ENCODE assay signal across 8 cellular contexts in the genomic region with DNA sequence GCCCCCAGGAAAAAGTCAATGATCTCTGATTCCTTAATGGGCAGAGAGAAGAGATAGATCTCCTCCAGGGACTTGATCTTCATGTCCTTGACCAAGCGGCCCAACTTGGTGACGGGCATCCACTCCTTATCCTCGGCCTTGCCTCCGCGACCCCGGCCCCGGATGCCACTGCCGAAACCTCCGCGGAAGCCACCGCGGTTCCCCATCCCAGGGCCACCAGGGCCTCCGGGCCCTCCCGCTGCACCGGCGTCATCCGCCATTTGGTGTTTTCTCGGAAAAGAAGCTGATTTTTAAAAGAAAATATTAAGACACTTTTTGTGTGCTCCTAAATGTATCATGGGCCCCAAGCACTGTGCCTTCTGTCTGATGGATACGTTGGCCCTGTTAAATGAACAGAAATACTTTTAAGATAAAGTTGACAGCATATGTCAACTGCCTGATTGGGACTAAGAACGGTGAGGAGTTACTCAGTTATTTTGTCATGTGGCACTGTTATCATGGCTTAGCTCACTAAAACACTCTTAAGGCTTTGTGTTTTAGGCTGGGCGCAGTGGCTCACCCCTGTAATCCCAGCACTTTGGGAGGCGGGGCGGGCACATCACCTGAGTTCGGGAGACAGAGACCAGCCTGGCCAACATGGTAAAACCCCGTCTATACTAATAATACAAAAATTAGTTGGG. TPM values are rescaled to one million over a fixed set of nuclear protein-coding genes. Genes with fewer than 3 reads are reported as not detected.
A peak's percentile ranks its signal among the peaks of the same experiment; 100 is the strongest.
DNase-seq lines count a peak whose midpoint lies in the region; ATAC-seq, FAIRE-seq and TF ChIP-seq lines count a peak whose summit lies in the region.
"Not testable (repeated sequence)": the region's sequence is repeated elsewhere in the genome, so short reads cannot be mapped to it uniquely, and the experiment has no call there.
"Had no signal": no experiment of that assay in that cellular context is flagged by ENCODE, and none has a peak within 500 bp of the region (broad histone marks: within the 10 kb centered on the region; RNA-seq: fewer than 3 reads in every experiment).

No MANE protein-coding gene starts in this region.

- FAIRE-seq in K562 (lab: Jason Lieb, UNC), result not testable (repeated sequence)

- not testable (repeated sequence) for H3K4me3 Mint-ChIP-seq in glutamatergic neuron (ENCODE audit: unreplicated experiment)

- not testable (repeated sequence) for H3K14ac ChIP-seq in trophoblast cell (ENCODE audit: low read length)

- not testable (repeated sequence) for H4K12ac ChIP-seq in trophoblast cell (ENCODE audit: low read depth, low read length)

- POLR2A ChIA-PET in K562 (lab: Yijun Ruan, JAX), result not testable (repeated sequence)

- not testable (repeated sequence) for H3K9me3 ChIP-seq in K562 (replicated peaks; ENCODE audit: control insufficient read depth, insufficient read depth, low read depth, low read length); heart right ventricle; trophoblast cell (ENCODE audit: insufficient read depth, low read depth, low read length)

- 85% methylated on average over 16 of the region's 25 CpGs for WGBS in K562 (ENCODE audit: insufficient coverage, low coverage, missing lambda C conversion rate)
- 71 to 83% methylated on average over 25 of the region's 25 CpGs for WGBS in heart right ventricle, 2 donors
- no CpG with 5 or more reads among the region's 25 CpGs for WGBS in trophoblast cell (ENCODE audit: extremely low coverage, insufficient coverage, insufficient read length)

- TF ChIP-seq RAD21 in K562 (CRISPR knock-in tag; conservative IDR thresholded peaks at IDR 0.05 in 1 of 2, IDR thresholded peaks at IDR 0.05 in 1 of 2), result not testable (repeated sequence)

- not testable (repeated sequence) for H2BK12ac ChIP-seq in trophoblast cell (ENCODE audit: low read length)

- H2BK5ac ChIP-seq in trophoblast cell (ENCODE audit: low read depth, low read length, poor library complexity), result not testable (repeated sequence)

- H4K8ac ChIP-seq in trophoblast cell (ENCODE audit: low read depth, low read length), result not testable (repeated sequence)

- not testable (repeated sequence) for H3K27me3 ChIP-seq in K562 (ENCODE audit: control insufficient read depth in 2 of 2, insufficient read depth in 2 of 2, low read length in 2 of 2); heart right ventricle; trophoblast cell (ENCODE audit: insufficient read depth, low read length)

- not testable (repeated sequence) for DNase-seq in K562 (ENCODE audit: extremely low read depth in 1 of 4, low spot score in 3 of 4); glutamatergic neuron; Right ventricle myocardium superior; heart right ventricle; trophoblast cell
- peak; percentile 34 for DNase-seq in left ventricle myocardium superior

- ATAC-seq in K562, result not testable (repeated sequence)
- ATAC-seq in Right ventricle myocardium superior (ENCODE audit: poor library complexity), result peak; percentile 60
- peak in 6 of 8 donors; percentile 49 to 74 (median 60) for ATAC-seq in heart right ventricle
- ATAC-seq in left ventricle myocardium superior, result peak; percentile 75

- not testable (repeated sequence) for H3K27me3 Mint-ChIP-seq in glutamatergic neuron (ENCODE audit: unreplicated experiment)

- peaks cover 44% of the 10 kb centered on the region for H3K79me2 ChIP-seq in K562 (ENCODE audit: control insufficient read depth, insufficient read depth, low read length)
- H3K79me2 ChIP-seq in trophoblast cell (ENCODE audit: control insufficient read depth, insufficient read depth, low read length, poor library complexity), result not testable (repeated sequence)

- TF ChIP-seq POLR2A in K562 (conservative IDR thresholded peaks at IDR 0.05), result not testable (repeated sequence)

- H3K18ac ChIP-seq in trophoblast cell (ENCODE audit: low read length), result not testable (repeated sequence)

- H3K9me3 Mint-ChIP-seq in glutamatergic neuron (ENCODE audit: unreplicated experiment), result not testable (repeated sequence)

- CTCF ChIA-PET in K562 (lab: Yijun Ruan, JAX; ENCODE audit: low intra/inter-chr PET ratio), result not testable (repeated sequence)

- not testable (repeated sequence) for H3K9me1 ChIP-seq in K562 (ENCODE audit: control insufficient read depth, insufficient read depth, low read length)

- H2AFZ ChIP-seq in K562 (ENCODE audit: low read depth, low read length); trophoblast cell (ENCODE audit: insufficient read depth, low read length, poor library complexity): not testable (repeated sequence)

- peak overlapping the region; percentile 31 for H3K27ac Mint-ChIP-seq in glutamatergic neuron (ENCODE audit: unreplicated experiment)

- not testable (repeated sequence) for H3K4me3 ChIP-seq in K562; trophoblast cell (ENCODE audit: low read depth, low read length)
- H3K4me3 ChIP-seq in heart right ventricle, result peak overlapping the region in 7 of 10 donors; percentile 25 to 48 (median 45)

- peaks cover 46% of the 10 kb centered on the region for H3K4me1 Mint-ChIP-seq in glutamatergic neuron (ENCODE audit: low read depth, unreplicated experiment)

- not testable (repeated sequence) for H3K9ac ChIP-seq in K562 (ENCODE audit: insufficient read depth in 1 of 2, low read depth in 2 of 2, low read length in 2 of 2); trophoblast cell (ENCODE audit: low read length)

- peak overlapping the region; percentile 71 for H2BK120ac ChIP-seq in trophoblast cell (ENCODE audit: insufficient read depth, low read length, poor library complexity)

- H4K91ac ChIP-seq in trophoblast cell (ENCODE audit: low read depth, low read length), result not testable (repeated sequence)

- in situ Hi-C loops in K562 (cut with MboI), result not testable (repeated sequence)

- not testable (repeated sequence) for H3K27ac ChIP-seq in K562 (ENCODE audit: extremely low read depth, low read depth, low read length); trophoblast cell (ENCODE audit: low read depth, low read length)
- H3K27ac ChIP-seq in heart right ventricle, result peak overlapping the region in 7 of 10 donors; percentile 27 to 79 (median 66)

- intact Hi-C loops in K562 (cut with micrococcal nuclease); Right ventricle myocardium superior (cut with DNase I); left ventricle myocardium superior (cut with micrococcal nuclease): not testable (repeated sequence)
- intact Hi-C loops in heart right ventricle (cut with DNase I), result loop anchor here in 3 of 10 donors (5.0 to 10.0 kb wide), 3 partner anchors 37 to 55 kb away; no protein-coding TSS in a partner anchor

- H3K79me1 ChIP-seq in trophoblast cell (ENCODE audit: low read length), result not testable (repeated sequence)

- not testable (repeated sequence) for H2AK5ac ChIP-seq in trophoblast cell (ENCODE audit: low read length)

- not testable (repeated sequence) for H3K23ac ChIP-seq in trophoblast cell (ENCODE audit: low read length)

- not testable (repeated sequence) for H3K4me2 ChIP-seq in K562 (ENCODE audit: insufficient read depth, low read length); trophoblast cell (ENCODE audit: low read length)

- H3K4ac ChIP-seq in trophoblast cell (ENCODE audit: low read depth, low read length), result peak overlapping the region; percentile 94

- H3K36me3 ChIP-seq in K562 (ENCODE audit: control insufficient read depth, insufficient read depth, low read length); heart right ventricle; trophoblast cell (ENCODE audit: control insufficient read depth in 1 of 2, insufficient read depth in 2 of 2, low read length in 2 of 2): not testable (repeated sequence)

- not testable (repeated sequence) for H4K20me1 ChIP-seq in K562 (replicated peaks; ENCODE audit: control insufficient read depth, insufficient read depth, low read length)

- not testable (repeated sequence) for TF ChIP-seq EP300 in K562 (IDR thresholded peaks at IDR 0.05; ENCODE audit: low read length)

- not testable (repeated sequence) for BruUV-seq in K562 (replicated peaks; lab: Mats Ljungman, UMichigan)

- not testable (repeated sequence) for TF ChIP-seq CTCF in K562 (IDR thresholded peaks at IDR 0.05 in 2 of 3, conservative IDR thresholded peaks at IDR 0.05 in 1 of 3; ENCODE audit: insufficient read depth in 2 of 3, low read depth in 1 of 3, low read length in 3 of 3); glutamatergic neuron (IDR thresholded peaks at IDR 0.05; ENCODE audit: partially characterized antibody, unreplicated experiment); heart right ventricle (IDR thresholded peaks at IDR 0.05)

- H3K4me1 ChIP-seq in K562 (replicated peaks in 1 of 2; ENCODE audit: control insufficient read depth in 2 of 2, insufficient read depth in 2 of 2, low read length in 2 of 2) (peaks cover 22 to 28% of the 10 kb centered on the region in 2 experiments), heart right ventricle (peaks cover 10 to 64% (median 42%) of the 10 kb centered on the region in 9 donors), trophoblast cell (ENCODE audit: control insufficient read depth in 1 of 2, insufficient read depth in 2 of 2, low read length in 2 of 2) (peaks cover 12 to 15% of the 10 kb centered on the region in 2 experiments)

- not testable (repeated sequence) for H3K36me3 Mint-ChIP-seq in glutamatergic neuron (ENCODE audit: unreplicated experiment)

RNA-seq across cellular contexts. Expression of a gene that starts 13.3 kb away (rescaled TPM):
- 25.0 and 56.0 TPM in 2 replicates for total RNA-seq in K562 (2011; cell fraction: chromatin; rRNA removed; ENCODE audit: low replicate concordance)
- 10.0 and 11.8 TPM in 2 replicates for total RNA-seq in K562 (2011; cell fraction: nucleolus; rRNA removed)
- 25.5 and 30.8 TPM in 2 replicates for total RNA-seq in K562 (2011; cell fraction: nucleoplasm; rRNA removed)
- 5.3 and 8.9 TPM in 2 replicates for total RNA-seq in K562 (2014; rRNA removed)
- total RNA-seq in K562 (2014; rRNA removed; fragmentation: Illumina TruSeq; extraction: Trizol), result 9.7 and 12.0 TPM in 2 replicates
- total RNA-seq in K562 (2015; rRNA removed; fragmentation: Illumina TruSeq; extraction: Trizol), result 8.0 and 8.7 TPM in 2 replicates
- total RNA-seq in K562 (2021), result 10.3 and 10.9 TPM in 2 replicates
- polyA plus RNA-seq in K562 (2011; rRNA removed), result 7.5 and 8.8 TPM in 2 replicates
- 3.1 and 3.5 TPM in 2 replicates for polyA plus RNA-seq in K562 (2011; cell fraction: cytosol; rRNA removed)
- polyA plus RNA-seq in K562 (2011; cell fraction: nucleus; rRNA removed), result 14.7 and 16.9 TPM in 2 replicates
- 2.7 and 5.0 TPM in 2 replicates for polyA plus RNA-seq in K562 (2012)
- 12.4 and 14.6 TPM in 2 replicates for polyA plus RNA-seq in K562 (2014; fragmentation: Illumina TruSeq; extraction: Trizol)
- 1 to 10 TPM; 1.3 to 2.2 TPM for polyA plus RNA-seq in K562 (2014; fragmentation: Nextera tagmentation; extraction: Ambion mirVana)
- 2.9 and 7.1 TPM in 2 replicates for polyA plus RNA-seq in K562 (2014; rRNA removed)
- 17.5 and 25.5 TPM in 2 replicates for polyA minus RNA-seq in K562 (2011; rRNA and poly(A)+ RNA removed)
- polyA minus RNA-seq in K562 (2011; cell fraction: cytosol; rRNA and poly(A)+ RNA removed), result 7.1 and 7.4 TPM in 2 replicates
- polyA minus RNA-seq in K562 (2011; cell fraction: nucleus; rRNA and poly(A)+ RNA removed), result 14.5 and 16.8 TPM in 2 replicates
- total RNA-seq in glutamatergic neuron (ENCODE audit: unreplicated experiment), result 29.7 TPM
- total RNA-seq in Right ventricle myocardium superior, result 72.5 TPM
- 100 to 1,000 TPM in 5 of 10 donors, 10 to 100 TPM in 5; 28.9 to 130 (median 102) TPM for total RNA-seq in heart right ventricle
- polyA plus RNA-seq in heart right ventricle, result 10 to 100 TPM in 1 of 2 donors, 1 to 10 TPM in 1; 7.8 to 22.4 TPM
- total RNA-seq in left ventricle myocardium superior, result 90.7 TPM
- polyA plus RNA-seq in trophoblast cell (2013), result 50.4 and 51.1 TPM in 2 replicates
- polyA plus RNA-seq: CD4-positive, alpha-beta memory T cell; CD4-positive, CD25-positive, alpha-beta regulatory T cell had no signal
